1 cellular context compared by ENCODE assay signal in the genomic region with DNA sequence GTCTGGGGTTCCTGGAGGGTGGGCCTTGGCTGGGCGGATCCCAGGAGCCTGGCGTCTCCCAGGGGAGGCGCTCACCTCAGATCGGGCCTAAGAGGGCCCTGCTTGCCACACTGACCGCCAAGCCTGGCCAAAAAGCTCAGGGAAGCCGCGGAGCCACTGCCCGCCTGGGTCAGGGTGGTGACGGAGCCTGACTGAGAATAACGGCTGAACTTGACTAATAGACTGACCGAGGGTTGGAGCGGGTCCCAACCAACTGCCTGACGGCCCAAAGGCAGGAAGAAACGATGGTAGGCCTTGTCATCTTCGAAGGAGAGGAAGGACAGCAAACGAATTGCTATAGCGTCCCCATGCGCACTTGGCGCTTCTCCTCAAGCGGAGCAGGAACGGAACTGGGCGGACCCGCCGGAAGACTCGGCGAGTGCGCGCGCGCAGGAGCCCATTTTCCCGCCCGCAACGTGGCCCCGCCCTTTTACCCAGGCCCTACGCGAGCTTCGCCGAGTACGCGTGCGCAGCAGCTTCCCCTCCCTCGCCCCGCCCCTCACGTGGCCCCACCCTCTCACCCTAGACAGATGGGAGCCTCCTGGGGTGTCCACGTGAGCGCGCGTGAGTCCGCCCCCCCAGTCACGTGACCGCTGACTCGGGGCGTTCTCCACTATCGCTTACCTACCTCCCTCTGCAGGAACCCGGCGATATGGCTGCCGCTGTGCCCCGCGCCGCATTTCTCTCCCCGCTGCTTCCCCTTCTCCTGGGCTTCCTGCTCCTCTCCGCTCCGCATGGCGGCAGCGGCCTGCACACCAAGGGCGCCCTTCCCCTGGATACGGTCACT.
TF ChIP-seq lines count a peak whose summit lies in the region.

A gene (plus strand): TSS at position 652 of the 826 bp plus-strand sequence. CDS start 40 bp downstream, at position 692.
A gene (minus strand): TSS at position 391 of the 826 bp plus-strand sequence. CDS start 7,895 bp downstream, outside the sequence.

TF ChIP-seq in HepG2, 621 proteins besides CTCF, POLR2A, EP300 and RAD21 (continued from another document and continues in another):
- TF ChIP-seq, protein P1, sequence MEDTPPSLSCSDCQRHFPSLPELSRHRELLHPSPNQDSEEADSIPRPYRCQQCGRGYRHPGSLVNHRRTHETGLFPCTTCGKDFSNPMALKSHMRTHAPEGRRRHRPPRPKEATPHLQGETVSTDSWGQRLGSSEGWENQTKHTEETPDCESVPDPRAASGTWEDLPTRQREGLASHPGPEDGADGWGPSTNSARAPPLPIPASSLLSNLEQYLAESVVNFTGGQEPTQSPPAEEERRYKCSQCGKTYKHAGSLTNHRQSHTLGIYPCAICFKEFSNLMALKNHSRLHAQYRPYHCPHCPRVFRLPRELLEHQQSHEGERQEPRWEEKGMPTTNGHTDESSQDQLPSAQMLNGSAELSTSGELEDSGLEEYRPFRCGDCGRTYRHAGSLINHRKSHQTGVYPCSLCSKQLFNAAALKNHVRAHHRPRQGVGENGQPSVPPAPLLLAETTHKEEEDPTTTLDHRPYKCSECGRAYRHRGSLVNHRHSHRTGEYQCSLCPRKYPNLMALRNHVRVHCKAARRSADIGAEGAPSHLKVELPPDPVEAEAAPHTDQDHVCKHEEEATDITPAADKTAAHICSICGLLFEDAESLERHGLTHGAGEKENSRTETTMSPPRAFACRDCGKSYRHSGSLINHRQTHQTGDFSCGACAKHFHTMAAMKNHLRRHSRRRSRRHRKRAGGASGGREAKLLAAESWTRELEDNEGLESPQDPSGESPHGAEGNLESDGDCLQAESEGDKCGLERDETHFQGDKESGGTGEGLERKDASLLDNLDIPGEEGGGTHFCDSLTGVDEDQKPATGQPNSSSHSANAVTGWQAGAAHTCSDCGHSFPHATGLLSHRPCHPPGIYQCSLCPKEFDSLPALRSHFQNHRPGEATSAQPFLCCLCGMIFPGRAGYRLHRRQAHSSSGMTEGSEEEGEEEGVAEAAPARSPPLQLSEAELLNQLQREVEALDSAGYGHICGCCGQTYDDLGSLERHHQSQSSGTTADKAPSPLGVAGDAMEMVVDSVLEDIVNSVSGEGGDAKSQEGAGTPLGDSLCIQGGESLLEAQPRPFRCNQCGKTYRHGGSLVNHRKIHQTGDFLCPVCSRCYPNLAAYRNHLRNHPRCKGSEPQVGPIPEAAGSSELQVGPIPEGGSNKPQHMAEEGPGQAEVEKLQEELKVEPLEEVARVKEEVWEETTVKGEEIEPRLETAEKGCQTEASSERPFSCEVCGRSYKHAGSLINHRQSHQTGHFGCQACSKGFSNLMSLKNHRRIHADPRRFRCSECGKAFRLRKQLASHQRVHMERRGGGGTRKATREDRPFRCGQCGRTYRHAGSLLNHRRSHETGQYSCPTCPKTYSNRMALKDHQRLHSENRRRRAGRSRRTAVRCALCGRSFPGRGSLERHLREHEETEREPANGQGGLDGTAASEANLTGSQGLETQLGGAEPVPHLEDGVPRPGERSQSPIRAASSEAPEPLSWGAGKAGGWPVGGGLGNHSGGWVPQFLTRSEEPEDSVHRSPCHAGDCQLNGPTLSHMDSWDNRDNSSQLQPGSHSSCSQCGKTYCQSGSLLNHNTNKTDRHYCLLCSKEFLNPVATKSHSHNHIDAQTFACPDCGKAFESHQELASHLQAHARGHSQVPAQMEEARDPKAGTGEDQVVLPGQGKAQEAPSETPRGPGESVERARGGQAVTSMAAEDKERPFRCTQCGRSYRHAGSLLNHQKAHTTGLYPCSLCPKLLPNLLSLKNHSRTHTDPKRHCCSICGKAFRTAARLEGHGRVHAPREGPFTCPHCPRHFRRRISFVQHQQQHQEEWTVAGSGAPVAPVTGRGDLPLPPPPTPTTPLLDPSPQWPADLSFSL (CRISPR knock-in tag; IDR thresholded peaks at IDR 0.05): peak; percentile 48; the same call in 1 of the 2 replicates
- TF ChIP-seq ZNF274 (CRISPR knock-in tag; IDR thresholded peaks at IDR 0.05) (peak; percentile 36; the same call in 1 of the 2 replicates), ZNF556 (CRISPR knock-in tag; IDR thresholded peaks at IDR 0.05; ENCODE audit: borderline replicate concordance) (peak; percentile 57; the same call in 1 of the 2 replicates), MAFK (conservative IDR thresholded peaks at IDR 0.05 in 1 of 2, IDR thresholded peaks at IDR 0.05 in 1 of 2; ENCODE audit: low read length in 2 of 2) (no peak), ZNF138 (CRISPR knock-in tag; IDR thresholded peaks at IDR 0.05; ENCODE audit: low read depth) (0 out of 2 replicates have a peak, but pooled peaks have one; percentile 81), SAFB2 (CRISPR knock-in tag; IDR thresholded peaks at IDR 0.05; ENCODE audit: borderline replicate concordance, low read depth) (peak; percentile 92), ZFX (CRISPR knock-in tag; IDR thresholded peaks at IDR 0.05; ENCODE audit: low read depth) (peak; percentile 95), ZNF761 (CRISPR knock-in tag; conservative IDR thresholded peaks at IDR 0.05) (no peak; the same call in 1 of the 2 replicates), MTF1 (CRISPR knock-in tag; IDR thresholded peaks at IDR 0.05) (peak; percentile 40; the same call in 1 of the 2 replicates), ZFYVE20 (CRISPR knock-in tag; IDR thresholded peaks at IDR 0.05; ENCODE audit: borderline replicate concordance, low read depth) (peak; percentile 45; the same call in 1 of the 2 replicates), NKX3-1 (CRISPR knock-in tag; IDR thresholded peaks at IDR 0.05) (peak; percentile 92; the same call in 1 of the 2 replicates), MXI1 (IDR thresholded peaks at IDR 0.05; ENCODE audit: borderline replicate concordance, low read depth, low read length) (peak; percentile 86; the same call in 1 of the 3 replicates), SP2 (CRISPR knock-in tag; IDR thresholded peaks at IDR 0.05) (peak; percentile 52), ZNF775 (CRISPR knock-in tag; IDR thresholded peaks at IDR 0.05; ENCODE audit: borderline replicate concordance) (no peak), SALL1 (CRISPR knock-in tag; IDR thresholded peaks at IDR 0.05) (peak; percentile 61), NFE2L1 (CRISPR knock-in tag; IDR thresholded peaks at IDR 0.05; ENCODE audit: borderline replicate concordance) (no peak; the same call in 1 of the 2 replicates), ZNF10 (CRISPR knock-in tag; IDR thresholded peaks at IDR 0.05; ENCODE audit: borderline replicate concordance, low read depth) (no peak), PHF20 (CRISPR knock-in tag; IDR thresholded peaks at IDR 0.05) (peak; percentile 30), BORCS8-MEF2B (CRISPR knock-in tag; IDR thresholded peaks at IDR 0.05) (peak; percentile 59; the same call in 1 of the 2 replicates), SOX13 (IDR thresholded peaks at IDR 0.05) (no peak), SOX13 (CRISPR knock-in tag; conservative IDR thresholded peaks at IDR 0.05 in 1 of 2, IDR thresholded peaks at IDR 0.05 in 1 of 2) (peak in 1 of 2 experiments; percentile 3; a peak in 2 of 4 replicates), XRCC5 (optimal IDR thresholded peaks at IDR 0.05; ENCODE audit: low read length) (peak; percentile 7), REPIN1 (CRISPR knock-in tag; IDR thresholded peaks at IDR 0.05; ENCODE audit: borderline replicate concordance, low read depth) (peak; percentile 94), NR2F6 (IDR thresholded peaks at IDR 0.05) (no peak), NR2F6 (CRISPR knock-in tag; IDR thresholded peaks at IDR 0.05) (peak; percentile 4; the same call in 1 of the 2 replicates)
- TF ChIP-seq, protein P2, sequence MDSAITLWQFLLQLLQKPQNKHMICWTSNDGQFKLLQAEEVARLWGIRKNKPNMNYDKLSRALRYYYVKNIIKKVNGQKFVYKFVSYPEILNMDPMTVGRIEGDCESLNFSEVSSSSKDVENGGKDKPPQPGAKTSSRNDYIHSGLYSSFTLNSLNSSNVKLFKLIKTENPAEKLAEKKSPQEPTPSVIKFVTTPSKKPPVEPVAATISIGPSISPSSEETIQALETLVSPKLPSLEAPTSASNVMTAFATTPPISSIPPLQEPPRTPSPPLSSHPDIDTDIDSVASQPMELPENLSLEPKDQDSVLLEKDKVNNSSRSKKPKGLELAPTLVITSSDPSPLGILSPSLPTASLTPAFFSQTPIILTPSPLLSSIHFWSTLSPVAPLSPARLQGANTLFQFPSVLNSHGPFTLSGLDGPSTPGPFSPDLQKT (CRISPR knock-in tag; IDR thresholded peaks at IDR 0.05; ENCODE audit: borderline replicate concordance): peak; percentile 61; the same call in 1 of the 2 replicates
- TF ChIP-seq, protein P3, sequence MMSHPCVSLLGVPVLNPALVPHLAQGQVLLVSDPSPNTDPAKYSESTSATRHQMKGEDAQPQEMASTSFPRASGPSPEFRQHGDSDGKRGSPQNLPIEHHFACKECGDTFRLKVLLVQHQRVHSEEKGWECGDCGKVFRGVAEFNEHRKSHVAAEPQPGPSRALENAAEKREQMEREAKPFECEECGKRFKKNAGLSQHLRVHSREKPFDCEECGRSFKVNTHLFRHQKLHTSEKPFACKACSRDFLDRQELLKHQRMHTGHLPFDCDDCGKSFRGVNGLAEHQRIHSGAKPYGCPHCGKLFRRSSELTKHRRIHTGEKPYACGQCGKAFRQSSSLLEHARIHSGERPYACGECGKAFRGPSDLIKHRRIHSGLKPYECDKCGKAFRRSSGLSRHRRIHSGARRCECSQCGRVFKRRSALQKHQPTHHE (CRISPR knock-in tag; IDR thresholded peaks at IDR 0.05; ENCODE audit: borderline replicate concordance): no peak; the same call in none of the 2 replicates
- TF ChIP-seq, protein P4, sequence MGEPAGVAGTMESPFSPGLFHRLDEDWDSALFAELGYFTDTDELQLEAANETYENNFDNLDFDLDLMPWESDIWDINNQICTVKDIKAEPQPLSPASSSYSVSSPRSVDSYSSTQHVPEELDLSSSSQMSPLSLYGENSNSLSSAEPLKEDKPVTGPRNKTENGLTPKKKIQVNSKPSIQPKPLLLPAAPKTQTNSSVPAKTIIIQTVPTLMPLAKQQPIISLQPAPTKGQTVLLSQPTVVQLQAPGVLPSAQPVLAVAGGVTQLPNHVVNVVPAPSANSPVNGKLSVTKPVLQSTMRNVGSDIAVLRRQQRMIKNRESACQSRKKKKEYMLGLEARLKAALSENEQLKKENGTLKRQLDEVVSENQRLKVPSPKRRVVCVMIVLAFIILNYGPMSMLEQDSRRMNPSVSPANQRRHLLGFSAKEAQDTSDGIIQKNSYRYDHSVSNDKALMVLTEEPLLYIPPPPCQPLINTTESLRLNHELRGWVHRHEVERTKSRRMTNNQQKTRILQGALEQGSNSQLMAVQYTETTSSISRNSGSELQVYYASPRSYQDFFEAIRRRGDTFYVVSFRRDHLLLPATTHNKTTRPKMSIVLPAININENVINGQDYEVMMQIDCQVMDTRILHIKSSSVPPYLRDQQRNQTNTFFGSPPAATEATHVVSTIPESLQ (CRISPR knock-in tag; conservative IDR thresholded peaks at IDR 0.05): 0 out of 2 replicates have a peak, but pooled peaks have one; percentile 44
- TF ChIP-seq, protein P5, sequence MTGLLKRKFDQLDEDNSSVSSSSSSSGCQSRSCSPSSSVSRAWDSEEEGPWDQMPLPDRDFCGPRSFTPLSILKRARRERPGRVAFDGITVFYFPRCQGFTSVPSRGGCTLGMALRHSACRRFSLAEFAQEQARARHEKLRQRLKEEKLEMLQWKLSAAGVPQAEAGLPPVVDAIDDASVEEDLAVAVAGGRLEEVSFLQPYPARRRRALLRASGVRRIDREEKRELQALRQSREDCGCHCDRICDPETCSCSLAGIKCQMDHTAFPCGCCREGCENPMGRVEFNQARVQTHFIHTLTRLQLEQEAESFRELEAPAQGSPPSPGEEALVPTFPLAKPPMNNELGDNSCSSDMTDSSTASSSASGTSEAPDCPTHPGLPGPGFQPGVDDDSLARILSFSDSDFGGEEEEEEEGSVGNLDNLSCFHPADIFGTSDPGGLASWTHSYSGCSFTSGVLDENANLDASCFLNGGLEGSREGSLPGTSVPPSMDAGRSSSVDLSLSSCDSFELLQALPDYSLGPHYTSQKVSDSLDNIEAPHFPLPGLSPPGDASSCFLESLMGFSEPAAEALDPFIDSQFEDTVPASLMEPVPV (CRISPR knock-in tag; IDR thresholded peaks at IDR 0.05): peak; percentile 92
- TF ChIP-seq, protein P6, sequence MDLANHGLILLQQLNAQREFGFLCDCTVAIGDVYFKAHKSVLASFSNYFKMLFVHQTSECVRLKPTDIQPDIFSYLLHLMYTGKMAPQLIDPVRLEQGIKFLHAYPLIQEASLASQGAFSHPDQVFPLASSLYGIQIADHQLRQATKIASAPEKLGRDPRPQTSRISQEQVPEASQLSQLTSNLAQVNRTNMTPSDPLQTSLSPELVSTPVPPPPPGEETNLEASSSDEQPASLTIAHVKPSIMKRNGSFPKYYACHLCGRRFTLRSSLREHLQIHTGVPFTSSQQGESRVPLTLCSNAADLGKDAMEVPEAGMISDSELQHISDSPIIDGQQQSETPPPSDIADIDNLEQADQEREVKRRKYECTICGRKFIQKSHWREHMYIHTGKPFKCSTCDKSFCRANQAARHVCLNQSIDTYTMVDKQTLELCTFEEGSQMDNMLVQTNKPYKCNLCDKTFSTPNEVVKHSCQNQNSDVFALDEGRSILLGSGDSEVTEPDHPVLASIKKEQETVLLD (CRISPR knock-in tag; IDR thresholded peaks at IDR 0.05; ENCODE audit: low read depth): peak; percentile 31
- TF ChIP-seq, protein P7, sequence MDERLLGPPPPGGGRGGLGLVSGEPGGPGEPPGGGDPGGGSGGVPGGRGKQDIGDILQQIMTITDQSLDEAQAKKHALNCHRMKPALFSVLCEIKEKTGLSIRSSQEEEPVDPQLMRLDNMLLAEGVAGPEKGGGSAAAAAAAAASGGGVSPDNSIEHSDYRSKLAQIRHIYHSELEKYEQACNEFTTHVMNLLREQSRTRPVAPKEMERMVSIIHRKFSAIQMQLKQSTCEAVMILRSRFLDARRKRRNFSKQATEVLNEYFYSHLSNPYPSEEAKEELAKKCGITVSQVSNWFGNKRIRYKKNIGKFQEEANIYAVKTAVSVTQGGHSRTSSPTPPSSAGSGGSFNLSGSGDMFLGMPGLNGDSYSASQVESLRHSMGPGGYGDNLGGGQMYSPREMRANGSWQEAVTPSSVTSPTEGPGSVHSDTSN (CRISPR knock-in tag; IDR thresholded peaks at IDR 0.05): no peak
- TF ChIP-seq, protein P8, sequence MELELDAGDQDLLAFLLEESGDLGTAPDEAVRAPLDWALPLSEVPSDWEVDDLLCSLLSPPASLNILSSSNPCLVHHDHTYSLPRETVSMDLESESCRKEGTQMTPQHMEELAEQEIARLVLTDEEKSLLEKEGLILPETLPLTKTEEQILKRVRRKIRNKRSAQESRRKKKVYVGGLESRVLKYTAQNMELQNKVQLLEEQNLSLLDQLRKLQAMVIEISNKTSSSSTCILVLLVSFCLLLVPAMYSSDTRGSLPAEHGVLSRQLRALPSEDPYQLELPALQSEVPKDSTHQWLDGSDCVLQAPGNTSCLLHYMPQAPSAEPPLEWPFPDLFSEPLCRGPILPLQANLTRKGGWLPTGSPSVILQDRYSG (CRISPR knock-in tag; IDR thresholded peaks at IDR 0.05): 0 out of 2 replicates have a peak, but pooled peaks have one; percentile 4
- TF ChIP-seq, protein P9, sequence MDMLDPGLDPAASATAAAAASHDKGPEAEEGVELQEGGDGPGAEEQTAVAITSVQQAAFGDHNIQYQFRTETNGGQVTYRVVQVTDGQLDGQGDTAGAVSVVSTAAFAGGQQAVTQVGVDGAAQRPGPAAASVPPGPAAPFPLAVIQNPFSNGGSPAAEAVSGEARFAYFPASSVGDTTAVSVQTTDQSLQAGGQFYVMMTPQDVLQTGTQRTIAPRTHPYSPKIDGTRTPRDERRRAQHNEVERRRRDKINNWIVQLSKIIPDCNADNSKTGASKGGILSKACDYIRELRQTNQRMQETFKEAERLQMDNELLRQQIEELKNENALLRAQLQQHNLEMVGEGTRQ (IDR thresholded peaks at IDR 0.05; ENCODE audit: low read depth, low read length): peak; percentile 98
- TF ChIP-seq, protein P9 (CRISPR knock-in tag; IDR thresholded peaks at IDR 0.05; ENCODE audit: borderline replicate concordance): peak; percentile 97; the same call in 1 of the 2 replicates
